ENCODE assay signal across 15 cellular contexts in genomic region chr22:49349841-49350381, GRCh38.
"Had no signal": no experiment of that assay in that cellular context is flagged by ENCODE, and none has a peak within 500 bp of the region (broad histone marks: within the 10 kb centered on the region; RNA-seq: fewer than 3 reads in every experiment).

No MANE protein-coding gene starts in this region.

- H3K27ac ChIP-seq: cardiac muscle cell, colonic mucosa, pancreas, WERI-Rb-1 had no signal

- H3K4me3 ChIP-seq: cardiac muscle cell, colonic mucosa, lung, pancreas had no signal

- ATAC-seq: activated CD4-positive, alpha-beta T cell treated with anti-CD3 and anti-CD28 coated beads for 36 hours; activated CD8-positive, alpha-beta memory T cell treated with anti-CD3 and anti-CD28 coated beads, Interleukin-2, amount 10 ng/mL, durations not matched to agents 7 days and 5 days; activated naive CD4-positive, alpha-beta T cell treated with anti-CD3 and anti-CD28 coated beads, Interleukin-2, amount 50 U/mL, for 72 hours; pancreas; T-helper 17 cell had no signal

- H3K36me3 Mint-ChIP-seq: activated CD4-positive, alpha-beta memory T cell treated with anti-CD3 and anti-CD28 coated beads for 36 hours; activated CD8-positive, alpha-beta memory T cell treated with anti-CD3 and anti-CD28 coated beads, Interleukin-2, amount 10 ng/mL, durations not matched to agents 7 days and 5 days; activated naive CD4-positive, alpha-beta T cell treated with anti-CD3 and anti-CD28 coated beads, Interleukin-2, amount 50 U/mL, for 72 hours had no signal

- H3K27me3 Mint-ChIP-seq: activated CD8-positive, alpha-beta memory T cell treated with anti-CD3 and anti-CD28 coated beads, Interleukin-2, amount 10 ng/mL, durations not matched to agents 7 days and 5 days had no signal

- H3K9me3 ChIP-seq: colonic mucosa, pancreas had no signal

- H3K27ac Mint-ChIP-seq: activated CD4-positive, alpha-beta memory T cell treated with anti-CD3 and anti-CD28 coated beads for 36 hours; activated CD4-positive, alpha-beta T cell treated with anti-CD3 and anti-CD28 coated beads for 36 hours; activated CD8-positive, alpha-beta memory T cell treated with anti-CD3 and anti-CD28 coated beads, Interleukin-2, amount 10 ng/mL, durations not matched to agents 7 days and 5 days; activated T-cell treated with anti-CD3 and anti-CD28 coated beads, Interleukin-2, amount 50 U/mL, for 24 hours; T-helper 17 cell had no signal

- H3K27me3 ChIP-seq: cardiac muscle cell, colonic mucosa had no signal

- DNase-seq: activated CD4-positive, alpha-beta memory T cell treated with anti-CD3 and anti-CD28 coated beads for 36 hours; activated CD4-positive, alpha-beta T cell treated with anti-CD3 and anti-CD28 coated beads for 36 hours; activated CD8-positive, alpha-beta memory T cell treated with anti-CD3 and anti-CD28 coated beads, Interleukin-2, amount 10 ng/mL, durations not matched to agents 7 days and 5 days; activated T-cell treated with anti-CD3 and anti-CD28 coated beads, Interleukin-2, amount 50 U/mL, for 24 hours; colonic mucosa; effector CD8-positive, alpha-beta T cell; foreskin melanocyte; stimulated activated CD4-positive, alpha-beta T cell treated with anti-CD3 and anti-CD28 coated beads, Interleukin-12 subunit alpha, Interleukin-12 subunit beta, amount 100 ng/mL, for 4 hours; stimulated activated CD4-positive, alpha-beta T cell treated with anti-CD3 and anti-CD28 coated beads, Interleukin-2, amount 100 ng/mL, for 24 hours; T-helper 17 cell had no signal

- H3K4me3 Mint-ChIP-seq: activated CD4-positive, alpha-beta memory T cell treated with anti-CD3 and anti-CD28 coated beads for 36 hours; activated CD4-positive, alpha-beta T cell treated with anti-CD3 and anti-CD28 coated beads for 36 hours; activated CD8-positive, alpha-beta memory T cell treated with anti-CD3 and anti-CD28 coated beads, Interleukin-2, amount 10 ng/mL, durations not matched to agents 7 days and 5 days; activated T-cell treated with anti-CD3 and anti-CD28 coated beads, Interleukin-2, amount 50 U/mL, for 24 hours; T-helper 17 cell had no signal

- H3K36me3 ChIP-seq: cardiac muscle cell, colonic mucosa, pancreas, WERI-Rb-1 had no signal

- H3K4me1 ChIP-seq: colonic mucosa, pancreas had no signal

- H3K9me3 Mint-ChIP-seq: activated CD4-positive, alpha-beta memory T cell treated with anti-CD3 and anti-CD28 coated beads for 36 hours; activated naive CD4-positive, alpha-beta T cell treated with anti-CD3 and anti-CD28 coated beads, Interleukin-2, amount 50 U/mL, for 72 hours; activated T-cell treated with anti-CD3 and anti-CD28 coated beads, Interleukin-2, amount 50 U/mL, for 24 hours had no signal

- H3K4me1 Mint-ChIP-seq: activated CD4-positive, alpha-beta T cell treated with anti-CD3 and anti-CD28 coated beads for 36 hours; activated CD8-positive, alpha-beta memory T cell treated with anti-CD3 and anti-CD28 coated beads, Interleukin-2, amount 10 ng/mL, durations not matched to agents 7 days and 5 days; T-helper 17 cell had no signal
